In genomic region chr5:150758534-150759333, GRCh38 we compare ENCODE assay signal across 8 cellular contexts. TPM values are rescaled to one million over a fixed set of nuclear protein-coding genes. Genes with fewer than 3 reads are reported as not detected.
DNase-seq lines count a peak whose midpoint lies in the region; ATAC-seq and TF ChIP-seq lines count a peak whose summit lies in the region.

DCTN4 (minus strand) TSS chr5:150759017; CDS start chr5:150758993, 24 bp downstream.

- 1% methylated on average over 51 of the region's 51 CpGs for WGBS in liver

- ATAC-seq in GM19455 (IDR thresholded peaks at IDR 0.05; ENCODE audit: unreplicated experiment) = peak; percentile 97

- H3K9ac ChIP-seq in duodenal mucosa (ENCODE audit: low read depth in 1 of 2, low read length in 2 of 2) (peak within 1 kb of the TSS; percentile 92 to 96), liver (ENCODE audit: low read depth in 1 of 2, low read length in 2 of 2) (peak within 1 kb of the TSS; percentile 97)

- no peak for TF ChIP-seq CTCF in liver (IDR thresholded peaks at IDR 0.05; ENCODE audit: low read depth, low read length, missing input control)

- DNase-seq in CD4-positive, alpha-beta memory T cell = peak; percentile 94 to 97 (median 96)
- peak; percentile 90 for DNase-seq in HK-2 (ENCODE audit: unreplicated experiment)
- DNase-seq in NCI-H82 treated with DMSO at 0.1 percent for 48 hours (lab: John Stamatoyannopoulos, UW; ENCODE audit: unreplicated experiment) = peak; percentile 99
- DNase-seq in activated CD4-positive, alpha-beta memory T cell treated with anti-CD3 and anti-CD28 coated beads for 36 hours = peak; percentile 96
- peak; percentile 95 for DNase-seq in stimulated activated CD4-positive, alpha-beta T cell treated with anti-CD3 and anti-CD28 coated beads, Interleukin-4, amount 100 ng/mL, for 24 hours

- H3K4me3 Mint-ChIP-seq in CD4-positive, alpha-beta memory T cell = peak within 1 kb of the TSS in 1 of 8 donors; percentile 7
- no peak within 1 kb of the TSS for H3K4me3 Mint-ChIP-seq in activated CD4-positive, alpha-beta memory T cell treated with anti-CD3 and anti-CD28 coated beads for 36 hours

- H3K9me3 ChIP-seq in CD4-positive, alpha-beta memory T cell (ENCODE audit: control insufficient read depth in 1 of 2, low read length in 2 of 2) = no peaks in the 10 kb centered on the region
- H3K9me3 ChIP-seq in duodenal mucosa (ENCODE audit: control insufficient read depth in 1 of 2, low read length in 2 of 2) (no peaks in the 10 kb centered on the region), liver (ENCODE audit: control insufficient read depth in 4 of 4, low read length in 3 of 4) (no peaks in the 10 kb centered on the region)

- H3K27ac ChIP-seq in CD4-positive, alpha-beta memory T cell (ENCODE audit: low read depth, low read length) = peak within 1 kb of the TSS; percentile 94
- H3K27ac ChIP-seq in duodenal mucosa (ENCODE audit: low read depth, low read length) (peak within 1 kb of the TSS; percentile 91), liver (ENCODE audit: low read depth in 1 of 2, low read length in 2 of 2) (peak within 1 kb of the TSS; percentile 95 to 97)

- CTCF ChIA-PET in CD4-positive, alpha-beta memory T cell (lab: Charles Lee; ENCODE audit: partially characterized antibody) = interaction anchor here (1.1 to 11.0 kb wide), 6 partner anchors 20 to 300 kb away, joined by 3 to 87 read pairs (median 10); partner anchors contain the start of genes RBM22 and SMIM3
- CTCF ChIA-PET in activated CD4-positive, alpha-beta memory T cell treated with anti-CD3 and anti-CD28 coated beads for 36 hours (lab: Charles Lee) = interaction anchor here (0.8 to 5.3 kb wide), 7 partner anchors 20 to 356 kb away, joined by 3 to 30 read pairs (median 4); partner anchors contain the start of genes IRGM, RBM22 and SMIM3

- peaks cover 21% of the 10 kb centered on the region for H3K36me3 ChIP-seq in CD4-positive, alpha-beta memory T cell (ENCODE audit: insufficient read depth, low read length)
- H3K36me3 ChIP-seq in duodenal mucosa (ENCODE audit: control insufficient read depth in 1 of 2, insufficient read depth in 2 of 2, low read length in 2 of 2) (peaks cover under 1 to 23% of the 10 kb centered on the region in 2 donors), liver (ENCODE audit: control insufficient read depth in 4 of 4, insufficient read depth in 3 of 4, low read depth in 1 of 4, low read length in 3 of 4) (peaks cover 5 to 20% (median 11%) of the 10 kb centered on the region in 4 donors)

- no peaks in the 10 kb centered on the region for H3K9me3 Mint-ChIP-seq in CD4-positive, alpha-beta memory T cell
- H3K9me3 Mint-ChIP-seq in activated CD4-positive, alpha-beta memory T cell treated with anti-CD3 and anti-CD28 coated beads for 36 hours = no peaks in the 10 kb centered on the region

- H3K4me1 Mint-ChIP-seq in CD4-positive, alpha-beta memory T cell = peaks cover 24 to 36% (median 32%) of the 10 kb centered on the region in 4 donors
- H3K4me1 Mint-ChIP-seq in activated CD4-positive, alpha-beta memory T cell treated with anti-CD3 and anti-CD28 coated beads for 36 hours (ENCODE audit: low read depth) = peaks cover 29% of the 10 kb centered on the region

- peak in 1 of 2 donors; percentile 34 for TF ChIP-seq RAD21 in liver (IDR thresholded peaks at IDR 0.05)

- H3K27me3 ChIP-seq in CD4-positive, alpha-beta memory T cell (ENCODE audit: insufficient read depth, low read length) = no peaks in the 10 kb centered on the region
- H3K27me3 ChIP-seq in duodenal mucosa (ENCODE audit: control insufficient read depth in 1 of 2, insufficient read depth in 2 of 2, low read length in 2 of 2) (no peaks in the 10 kb centered on the region), liver (ENCODE audit: control insufficient read depth in 4 of 4, insufficient read depth in 4 of 4, low read length in 3 of 4) (no peaks in the 10 kb centered on the region)

- peaks cover 20 to 24% of the 10 kb centered on the region in 2 donors for H3K36me3 Mint-ChIP-seq in CD4-positive, alpha-beta memory T cell
- peaks cover 25% of the 10 kb centered on the region for H3K36me3 Mint-ChIP-seq in activated CD4-positive, alpha-beta memory T cell treated with anti-CD3 and anti-CD28 coated beads for 36 hours

- intact Hi-C loops in CD4-positive, alpha-beta memory T cell (cut with micrococcal nuclease) = loop anchor here (1.0 to 2.0 kb wide), 7 partner anchors 20 to 494 kb away; partner anchors contain the start of genes GM2A, RBM22 and SMIM3
- intact Hi-C loops in activated CD4-positive, alpha-beta memory T cell treated with anti-CD3 and anti-CD28 coated beads for 36 hours (cut with micrococcal nuclease) = loop anchor here (1.0 to 5.0 kb wide), 6 partner anchors 16 to 1401 kb away; partner anchors contain the start of genes PCYOX1L and RBM22

- peak within 1 kb of the TSS; percentile 78 to 88 for H3K4me3 ChIP-seq in CD4-positive, alpha-beta memory T cell (ENCODE audit: low read length in 2 of 2)
- H3K4me3 ChIP-seq in duodenal mucosa (ENCODE audit: low read depth in 1 of 2, low read length in 2 of 2) (peak within 1 kb of the TSS; percentile 89 to 91), liver (ENCODE audit: low read depth in 1 of 3, low read length in 3 of 3) (peak within 1 kb of the TSS; percentile 60 to 93 (median 77))

- no peaks in the 10 kb centered on the region for H3K27me3 Mint-ChIP-seq in CD4-positive, alpha-beta memory T cell
- peaks cover 2% of the 10 kb centered on the region for H3K27me3 Mint-ChIP-seq in activated CD4-positive, alpha-beta memory T cell treated with anti-CD3 and anti-CD28 coated beads for 36 hours

- POLR2A ChIA-PET in CD4-positive, alpha-beta memory T cell (lab: Charles Lee; ENCODE audit: partially characterized antibody) = interaction anchor here (0.6 to 3.9 kb wide), 17 partner anchors 8 to 455 kb away, joined by 3 to 50 read pairs (median 4); partner anchors contain the start of genes CD74, IRGM, RBM22 and RPS14
- POLR2A ChIA-PET in activated CD4-positive, alpha-beta memory T cell treated with anti-CD3 and anti-CD28 coated beads for 36 hours (lab: Charles Lee) = interaction anchor here (0.6 to 2.3 kb wide), 8 partner anchors 20 to 309 kb away, joined by 3 to 18 read pairs (median 4); partner anchors contain the start of genes IRGM, RBM22 and SMIM3

- peaks cover 29% of the 10 kb centered on the region for H3K4me1 ChIP-seq in CD4-positive, alpha-beta memory T cell (ENCODE audit: insufficient read depth, low read length)
- H3K4me1 ChIP-seq in duodenal mucosa (ENCODE audit: control insufficient read depth in 1 of 2, insufficient read depth in 2 of 2, low read length in 2 of 2) (peaks cover 11 to 15% of the 10 kb centered on the region in 2 donors), liver (ENCODE audit: control insufficient read depth in 4 of 4, insufficient read depth in 4 of 4, low read length in 3 of 4) (peaks cover 8 to 15% (median 9%) of the 10 kb centered on the region in 4 donors)

- H3K27ac Mint-ChIP-seq in CD4-positive, alpha-beta memory T cell = no peak within 1 kb of the TSS
- no peak within 1 kb of the TSS for H3K27ac Mint-ChIP-seq in activated CD4-positive, alpha-beta memory T cell treated with anti-CD3 and anti-CD28 coated beads for 36 hours

TF ChIP-seq in liver, 16 proteins besides CTCF, POLR2A, EP300 and RAD21 (continues in another document):
- TF ChIP-seq EGR1 (IDR thresholded peaks at IDR 0.05; ENCODE audit: low read depth in 2 of 2) = peak in 1 of 2 donors; percentile 25
- peak; percentile 17 to 51 for TF ChIP-seq RXRA (IDR thresholded peaks at IDR 0.05)
- no peak for TF ChIP-seq ZBTB33 (IDR thresholded peaks at IDR 0.05)
- peak; percentile 99 for TF ChIP-seq YY1 (IDR thresholded peaks at IDR 0.05)
- no peak for TF ChIP-seq FOXA2 (IDR thresholded peaks at IDR 0.05)
- peak; percentile 87 for TF ChIP-seq SP1 (IDR thresholded peaks at IDR 0.05)
- no peak for TF ChIP-seq FOXA1 (IDR thresholded peaks at IDR 0.05)
- TF ChIP-seq MAX (IDR thresholded peaks at IDR 0.05) = peak; percentile 45
- TF ChIP-seq HNF4A (conservative IDR thresholded peaks at IDR 0.05) = peak in 1 of 2 donors; percentile 52

RNA-seq across cellular contexts. Expression of gene DCTN4, which starts in this region (rescaled TPM):
- 10 to 100 TPM; 45.5 to 46.0 TPM for total RNA-seq in CD4-positive, alpha-beta memory T cell
- 1 to 10 TPM; 8.8 to 9.0 TPM for polyA plus RNA-seq in CD4-positive, alpha-beta memory T cell
- total RNA-seq in activated CD4-positive, alpha-beta memory T cell treated with anti-CD3 and anti-CD28 coated beads for 36 hours = 10 to 100 TPM; 32.2 to 32.9 TPM
- total RNA-seq in liver = 10 to 100 TPM; 28.6 to 29.6 TPM
- polyA plus RNA-seq in liver = 10 to 100 TPM; 10.3 to 11.8 TPM

Comparison
In these comparisons a context has a peak if more than half of its experiments do, and no peak if none do; other contexts are left out.
1. Peak in every context shown above with its lines: DNase-seq, ATAC-seq, H3K4me3 ChIP-seq and H3K27ac ChIP-seq.